In genomic region chr12:37543966-37544668, GRCh38 we compare ENCODE assay signal across 20 cellular contexts.
DNase-seq lines count a peak whose midpoint lies in the region; ATAC-seq and TF ChIP-seq lines count a peak whose summit lies in the region.
"Had no signal": no experiment of that assay in that cellular context is flagged by ENCODE, and none has a peak within 500 bp of the region (broad histone marks: within the 10 kb centered on the region; RNA-seq: fewer than 3 reads in every experiment).

No MANE protein-coding gene starts in this region.

- H3K4me1 ChIP-seq in esophagus muscularis mucosa (no peaks in the 10 kb centered on the region), aorta (ENCODE audit: control insufficient read depth in 1 of 2, insufficient read depth in 2 of 2, low read length in 2 of 2) (no peaks in the 10 kb centered on the region)
- H3K4me1 ChIP-seq: A549; BLaER1 treated with 17β-estradiol and CSF1 and Interleukin-3, amounts not matched to agents 10 nM and 100 nM had no signal

- TF ChIP-seq CTCF in esophagus muscularis mucosa (IDR thresholded peaks at IDR 0.05): no peak
- TF ChIP-seq CTCF in osteocyte (IDR thresholded peaks at IDR 0.05): no peak

- no peaks in the 10 kb centered on the region for H3K27me3 Mint-ChIP-seq in osteocyte (ENCODE audit: unreplicated experiment)
- no peaks in the 10 kb centered on the region for H3K27me3 Mint-ChIP-seq in activated CD4-positive, alpha-beta memory T cell treated with anti-CD3 and anti-CD28 coated beads for 36 hours

- no peaks in the 10 kb centered on the region for H3K36me3 Mint-ChIP-seq in osteocyte (ENCODE audit: unreplicated experiment)
- no peaks in the 10 kb centered on the region for H3K36me3 Mint-ChIP-seq in activated CD4-positive, alpha-beta memory T cell treated with anti-CD3 and anti-CD28 coated beads for 36 hours
- H3K36me3 Mint-ChIP-seq: CD8-positive, alpha-beta T cell had no signal

- intact Hi-C loops in esophagus muscularis mucosa (cut with DNase I) (no loop called here), aorta (cut with DNase I) (no loop called here)
- intact Hi-C loops in activated CD4-positive, alpha-beta memory T cell treated with anti-CD3 and anti-CD28 coated beads for 36 hours (cut with micrococcal nuclease): no loop called here

- H3K27me3 ChIP-seq in esophagus muscularis mucosa (no peaks in the 10 kb centered on the region), aorta (ENCODE audit: control insufficient read depth in 1 of 2, insufficient read depth in 2 of 2, low read length in 1 of 2) (no peaks in the 10 kb centered on the region)
- H3K27me3 ChIP-seq: BLaER1 treated with 17β-estradiol and CSF1 and Interleukin-3, amounts not matched to agents 10 nM and 100 nM had no signal

- H3K27ac Mint-ChIP-seq in osteocyte (ENCODE audit: unreplicated experiment): no peak overlapping the region
- H3K27ac Mint-ChIP-seq in activated CD4-positive, alpha-beta memory T cell treated with anti-CD3 and anti-CD28 coated beads for 36 hours: no peak overlapping the region
- H3K27ac Mint-ChIP-seq: CD8-positive, alpha-beta T cell; HFFc6 had no signal

- ATAC-seq in aorta (ENCODE audit: low FRiP score): peak; percentile 26
- ATAC-seq: A549; CD8-positive, alpha-beta T cell; GM12878; HCT116 had no signal

- H3K9me3 ChIP-seq in esophagus muscularis mucosa: no peaks in the 10 kb centered on the region
- H3K9me3 ChIP-seq in aorta (ENCODE audit: control insufficient read depth, low read length): no peaks in the 10 kb centered on the region
- H3K9me3 ChIP-seq: A549 had no signal

- WGBS in esophagus muscularis mucosa: 83% methylated on average over 19 of the region's 27 CpGs
- WGBS in aorta, 2 donors: 89 to 91% methylated on average over 27 of the region's 27 CpGs

- H3K4me3 Mint-ChIP-seq in osteocyte (ENCODE audit: unreplicated experiment): no peak overlapping the region
- H3K4me3 Mint-ChIP-seq in activated CD4-positive, alpha-beta memory T cell treated with anti-CD3 and anti-CD28 coated beads for 36 hours: no peak overlapping the region
- H3K4me3 Mint-ChIP-seq: CD8-positive, alpha-beta T cell; HFFc6 had no signal

- H3K9me3 Mint-ChIP-seq in osteocyte (ENCODE audit: unreplicated experiment): peaks cover 34% of the 10 kb centered on the region
- H3K9me3 Mint-ChIP-seq in activated CD4-positive, alpha-beta memory T cell treated with anti-CD3 and anti-CD28 coated beads for 36 hours: peaks cover 27% of the 10 kb centered on the region

- no peak for TF ChIP-seq POLR2A in esophagus muscularis mucosa (IDR thresholded peaks at IDR 0.05; ENCODE audit: low read depth)

- CTCF ChIA-PET in activated CD4-positive, alpha-beta memory T cell treated with anti-CD3 and anti-CD28 coated beads for 36 hours (lab: Charles Lee): no interaction called here

- POLR2A ChIA-PET in activated CD4-positive, alpha-beta memory T cell treated with anti-CD3 and anti-CD28 coated beads for 36 hours (lab: Charles Lee): no interaction called here

- no peak overlapping the region for H3K4me3 ChIP-seq in esophagus muscularis mucosa
- H3K4me3 ChIP-seq in aorta (ENCODE audit: low read length in 2 of 2): no peak overlapping the region
- H3K4me3 ChIP-seq: A549; BLaER1 treated with 17β-estradiol and CSF1 and Interleukin-3, amounts not matched to agents 10 nM and 100 nM; GM12878 had no signal

- DNase-seq in UCSD-AML1 (lab: John Stamatoyannopoulos, UW; ENCODE audit: unreplicated experiment) (peak; percentile 3), esophagus muscularis mucosa (ENCODE audit: extremely low spot score) (peak; percentile 72), osteocyte (ENCODE audit: extremely low spot score, unreplicated experiment) (peak; percentile 81), aorta (no peak), hippocampal formation (lab: John Stamatoyannopoulos, UW) (no peak), NCI-H2107 (lab: John Stamatoyannopoulos, UW) (no peak)
- DNase-seq in activated CD4-positive, alpha-beta memory T cell treated with anti-CD3 and anti-CD28 coated beads for 36 hours: no peak
- DNase-seq: Calu3; CD8-positive, alpha-beta T cell; DMS79 treated with DMSO at 0.1 percent for 48 hours; GF-D8; GOT3; H7; HFFc6; IMR-90 had no signal

- H3K36me3 ChIP-seq in esophagus muscularis mucosa (no peaks in the 10 kb centered on the region), aorta (ENCODE audit: control insufficient read depth in 1 of 2, insufficient read depth in 2 of 2, low read length in 1 of 2) (no peaks in the 10 kb centered on the region)
- H3K36me3 ChIP-seq: BLaER1 treated with 17β-estradiol and CSF1 and Interleukin-3, amounts not matched to agents 10 nM and 100 nM had no signal

- no peaks in the 10 kb centered on the region for H3K4me1 Mint-ChIP-seq in osteocyte (ENCODE audit: unreplicated experiment)
- no peaks in the 10 kb centered on the region for H3K4me1 Mint-ChIP-seq in activated CD4-positive, alpha-beta memory T cell treated with anti-CD3 and anti-CD28 coated beads for 36 hours (ENCODE audit: low read depth)

- H3K27ac ChIP-seq in esophagus muscularis mucosa (replicated peaks in 1 of 4) (no peak overlapping the region), aorta (ENCODE audit: low read depth in 1 of 2, low read length in 2 of 2) (no peak overlapping the region)
- H3K27ac ChIP-seq: A549; BLaER1 treated with 17β-estradiol and CSF1 and Interleukin-3, amounts not matched to agents 10 nM and 100 nM; HL-60 had no signal

- TF ChIP-seq EP300 in esophagus muscularis mucosa (IDR thresholded peaks at IDR 0.05): no peak

Comparison
In these comparisons a context has a peak if more than half of its experiments do, and no peak if none do; other contexts are left out.
1. DNase-seq: peak in UCSD-AML1 (single experiment), esophagus muscularis mucosa (single experiment) and osteocyte (single experiment); none in aorta (0 of 2), hippocampal formation (0 of 2), activated CD4-positive, alpha-beta memory T cell treated with anti-CD3 and anti-CD28 coated beads for 36 hours (single experiment) and NCI-H2107 (single experiment).